In genomic region chr17:2237960-2238359, GRCh38 we compare ENCODE assay signal across 13 cellular contexts.
DNase-seq lines count a peak whose midpoint lies in the region; ATAC-seq, FAIRE-seq and TF ChIP-seq lines count a peak whose summit lies in the region.
"Had no signal": no experiment of that assay in that cellular context is flagged by ENCODE, and none has a peak within 500 bp of the region (broad histone marks: within the 10 kb centered on the region; RNA-seq: fewer than 3 reads in every experiment).

No MANE protein-coding gene starts in this region.

- TF ChIP-seq CTCF in WI38 (IDR thresholded peaks at IDR 0.05; ENCODE audit: low read depth, low read length) = no peak
- TF ChIP-seq CTCF in left lung (IDR thresholded peaks at IDR 0.05) = no peak
- TF ChIP-seq CTCF in Caco-2 (IDR thresholded peaks at IDR 0.05; ENCODE audit: insufficient read depth in 1 of 2, low read depth in 1 of 2, low read length in 1 of 2, severe bottlenecking in 1 of 2, unreplicated experiment in 1 of 2) = no peak
- no peak for TF ChIP-seq CTCF in RWPE1 (conservative IDR thresholded peaks at IDR 0.05; ENCODE audit: low read depth)

- H3K4me1 ChIP-seq in left lung (peaks cover 18 to 25% of the 10 kb centered on the region in 2 donors), subcutaneous abdominal adipose tissue (ENCODE audit: control insufficient read depth in 5 of 5, insufficient read depth in 5 of 5, low read length in 5 of 5) (peaks cover 15 to 60% (median 56%) of the 10 kb centered on the region in 5 donors), Caco-2 (no peaks in the 10 kb centered on the region)

- peaks cover 0 to 29% of the 10 kb centered on the region in 2 donors for H3K36me3 ChIP-seq in left lung
- peaks cover 0 to 19% (median 6%) of the 10 kb centered on the region in 5 donors for H3K36me3 ChIP-seq in subcutaneous abdominal adipose tissue (ENCODE audit: control insufficient read depth in 5 of 5, insufficient read depth in 5 of 5, low read length in 5 of 5)
- H3K36me3 ChIP-seq in Caco-2 (ENCODE audit: control insufficient read depth, insufficient read depth, low read length) = peaks cover 2% of the 10 kb centered on the region

- no TSS peak for BruUV-seq in Caco-2 (replicated peaks; lab: Mats Ljungman, UMichigan)

- FAIRE-seq in GM18507 (lab: Jason Lieb, UNC) = peak; percentile 5

- DNase-seq in GM18507 (ENCODE audit: extremely low spot score, insufficient read length, low read depth) = no peak
- no peak for DNase-seq in left lung
- no peak for DNase-seq in Caco-2
- no peak for DNase-seq in RWPE1 (ENCODE audit: low spot score)
- DNase-seq: CD8-positive, alpha-beta T cell; GOT3; KBM-7; NCI-H2171 had no signal

- peaks cover 32% of the 10 kb centered on the region for H3K36me3 Mint-ChIP-seq in Caco-2 (ENCODE audit: insufficient read depth, unreplicated experiment)

- H3K4me3 ChIP-seq in WI38 (ENCODE audit: low read depth, low read length) = peak overlapping the region; percentile 27; the same call in 1 of the 2 replicates
- H3K4me3 ChIP-seq in left lung = no peak overlapping the region
- H3K4me3 ChIP-seq in subcutaneous abdominal adipose tissue (ENCODE audit: low read depth in 1 of 5, low read length in 5 of 5) = peak overlapping the region in 3 of 5 donors; percentile 11 to 42 (median 28)
- no peak overlapping the region for H3K4me3 ChIP-seq in Caco-2 (ENCODE audit: low read depth, low read length)

- intact Hi-C loops in left lung (cut with DNase I) (loop anchor here in 1 of 2 donors (5.0 kb wide), 1 partner anchor 66 kb away; no protein-coding TSS in a partner anchor), Caco-2 (cut with micrococcal nuclease; ENCODE audit: unreplicated experiment) (no loop called here)

- ATAC-seq in left lung = no peak
- no peak for ATAC-seq in HG02623 (IDR thresholded peaks at IDR 0.05; ENCODE audit: unreplicated experiment)
- ATAC-seq in HG02852 (IDR thresholded peaks at IDR 0.05; ENCODE audit: unreplicated experiment) = no peak
- ATAC-seq: CD8-positive, alpha-beta T cell; Panc1 had no signal

- H3K9me3 Mint-ChIP-seq in Caco-2 (ENCODE audit: unreplicated experiment) = no peaks in the 10 kb centered on the region
- H3K9me3 Mint-ChIP-seq: CD8-positive, alpha-beta T cell had no signal

- H3K27me3 ChIP-seq in left lung = no peaks in the 10 kb centered on the region
- no peaks in the 10 kb centered on the region for H3K27me3 ChIP-seq in subcutaneous abdominal adipose tissue (ENCODE audit: control insufficient read depth in 5 of 5, insufficient read depth in 4 of 5, low read length in 5 of 5)
- no peaks in the 10 kb centered on the region for H3K27me3 ChIP-seq in Caco-2 (replicated peaks; ENCODE audit: control insufficient read depth, insufficient read depth, low read length)

- H3K27ac ChIP-seq in left lung = peak overlapping the region; percentile 45 to 81
- H3K27ac ChIP-seq in subcutaneous abdominal adipose tissue (ENCODE audit: low read depth, low read length) = peak overlapping the region; percentile 81
- no peak overlapping the region for H3K27ac ChIP-seq in RWPE1

- CTCF ChIA-PET in Caco-2 (lab: Charles Lee) = interaction anchor here (0.6 kb wide), 1 partner anchor 92 kb away, joined by 8 read pairs; no protein-coding TSS in a partner anchor
- CTCF ChIA-PET in RWPE1 (lab: Yijun Ruan, JAX) = no interaction called here

- peak overlapping the region in 3 of 5 donors; percentile 41 to 56 (median 52) for H3K9ac ChIP-seq in subcutaneous abdominal adipose tissue (ENCODE audit: low read length in 5 of 5)

- no peaks in the 10 kb centered on the region for H3K9me3 ChIP-seq in left lung
- H3K9me3 ChIP-seq in subcutaneous abdominal adipose tissue (ENCODE audit: control insufficient read depth in 5 of 5, low read length in 5 of 5) = no peaks in the 10 kb centered on the region
- H3K9me3 ChIP-seq in Caco-2 = no peaks in the 10 kb centered on the region

- H3K4me3 Mint-ChIP-seq in Caco-2 (ENCODE audit: unreplicated experiment) = no peak overlapping the region
- H3K4me3 Mint-ChIP-seq: CD8-positive, alpha-beta T cell had no signal

- H3K27me3 Mint-ChIP-seq in Caco-2 (ENCODE audit: insufficient read depth, unreplicated experiment) = no peaks in the 10 kb centered on the region

- no peak overlapping the region for H3K27ac Mint-ChIP-seq in Caco-2 (ENCODE audit: unreplicated experiment)

- no peaks in the 10 kb centered on the region for H3K4me1 Mint-ChIP-seq in Caco-2 (ENCODE audit: low read depth, unreplicated experiment)

- POLR2A ChIA-PET in Caco-2 (lab: Charles Lee) (no interaction called here), RWPE1 (lab: Yijun Ruan, JAX; ENCODE audit: low non-redundant PET) (no interaction called here)

Comparison
In these comparisons a context has a peak if more than half of its experiments do, and no peak if none do; other contexts are left out.
1. H3K4me3 ChIP-seq: peak in WI38 (single experiment) and subcutaneous abdominal adipose tissue (3 of 5); none in left lung (0 of 2) and Caco-2 (single experiment).